Comparison of ENCODE assay signal across 3 cellular contexts in genomic region chr6:38649744-38650143, GRCh38.
"Had no signal": no experiment of that assay in that cellular context is flagged by ENCODE, and none has a peak within 500 bp of the region (broad histone marks: within the 10 kb centered on the region; RNA-seq: fewer than 3 reads in every experiment).

No MANE protein-coding gene starts in this region.

- H3K4me3 ChIP-seq: GM12878 had no signal

- ATAC-seq: GM12878 had no signal

- DNase-seq: GDM1, GF-D8 had no signal
